Comparison of ENCODE assay signal across 21 cellular contexts in genomic region chr1:177208920-177209319, GRCh38. TPM values are rescaled to one million over a fixed set of nuclear protein-coding genes. Genes with fewer than 3 reads are reported as not detected.
A peak's percentile ranks its signal among the peaks of the same experiment; 100 is the strongest.
DNase-seq lines count a peak whose midpoint lies in the region; ATAC-seq and TF ChIP-seq lines count a peak whose summit lies in the region.
"Had no signal": no experiment of that assay in that cellular context is flagged by ENCODE, and none has a peak within 500 bp of the region (broad histone marks: within the 10 kb centered on the region; RNA-seq: fewer than 3 reads in every experiment).

No MANE protein-coding gene starts in this region.

- H3K27me3 ChIP-seq in right cardiac atrium (ENCODE audit: control insufficient read depth, insufficient read depth) (no peaks in the 10 kb centered on the region), dorsolateral prefrontal cortex (no peaks in the 10 kb centered on the region), lung (ENCODE audit: control insufficient read depth, insufficient read depth) (no peaks in the 10 kb centered on the region)
- H3K27me3 ChIP-seq: BLaER1 treated with 17β-estradiol and CSF1 and Interleukin-3, amounts not matched to agents 10 nM and 100 nM; stomach; tibial artery had no signal

- WGBS in right cardiac atrium = 60% methylated on average over 4 of the region's 4 CpGs
- 70 to 85% methylated on average over 4 of the region's 4 CpGs for WGBS in lung, 2 donors

- TF ChIP-seq CTCF in dorsolateral prefrontal cortex (IDR thresholded peaks at IDR 0.05 in 54 of 56, conservative IDR thresholded peaks at IDR 0.05 in 2 of 56; ENCODE audit: low read depth in 1 of 56, partially characterized antibody in 56 of 56) (no peak), lung (IDR thresholded peaks at IDR 0.05; ENCODE audit: control extremely low read depth, extremely low read depth) (no peak)

- ATAC-seq in right cardiac atrium = peak in 1 of 2 donors; percentile 9
- ATAC-seq in left ventricle myocardium superior = no peak
- ATAC-seq in lung (ENCODE audit: insufficient read depth, low FRiP score) = peak; percentile 20
- ATAC-seq: naive thymus-derived CD8-positive, alpha-beta T cell; WTC11 had no signal

- H3K9me3 ChIP-seq in right cardiac atrium (ENCODE audit: control insufficient read depth, low read length) = no peaks in the 10 kb centered on the region
- no peaks in the 10 kb centered on the region for H3K9me3 ChIP-seq in lung (ENCODE audit: control insufficient read depth in 2 of 2, insufficient read depth in 1 of 2, low read length in 1 of 2)
- H3K9me3 ChIP-seq: BLaER1 treated with 17β-estradiol and CSF1 and Interleukin-3, amounts not matched to agents 10 nM and 100 nM; stomach; tibial artery had no signal

- intact Hi-C loops in right cardiac atrium (cut with DNase I) (no loop called here), left ventricle myocardium superior (cut with micrococcal nuclease) (no loop called here), dorsolateral prefrontal cortex (cut with DNase I) (no loop called here)

- H3K27ac ChIP-seq in right cardiac atrium (ENCODE audit: low read length) = peak overlapping the region; percentile 37
- peak overlapping the region in 39 of 59 donors; percentile 11 to 85 (median 44) for H3K27ac ChIP-seq in dorsolateral prefrontal cortex
- H3K27ac ChIP-seq in lung (ENCODE audit: low read depth in 1 of 2, low read length in 1 of 2) = no peak overlapping the region
- H3K27ac ChIP-seq: BLaER1 treated with 17β-estradiol and CSF1 and Interleukin-3, amounts not matched to agents 10 nM and 100 nM; skin epidermis; tibial artery had no signal

- H3K4me3 ChIP-seq in right cardiac atrium (ENCODE audit: low read length) (no peak overlapping the region), dorsolateral prefrontal cortex (peak overlapping the region in 9 of 59 donors; percentile 2 to 27 (median 19)), lung (no peak overlapping the region)
- H3K4me3 ChIP-seq: BLaER1 treated with 17β-estradiol and CSF1 and Interleukin-3, amounts not matched to agents 10 nM and 100 nM; skin epidermis; stomach; tibial artery had no signal

- no peaks in the 10 kb centered on the region for H3K36me3 ChIP-seq in lung (ENCODE audit: control insufficient read depth in 2 of 2, insufficient read depth in 2 of 2, low read length in 2 of 2)
- H3K36me3 ChIP-seq: BLaER1 treated with 17β-estradiol and CSF1 and Interleukin-3, amounts not matched to agents 10 nM and 100 nM; stomach; tibial artery had no signal

- H3K4me1 ChIP-seq in right cardiac atrium (ENCODE audit: control insufficient read depth, insufficient read depth, low read length) (peaks cover 6% of the 10 kb centered on the region), lung (ENCODE audit: control insufficient read depth in 2 of 2, insufficient read depth in 2 of 2, low read length in 2 of 2) (peaks cover 0 to 10% of the 10 kb centered on the region in 2 donors)
- H3K4me1 ChIP-seq: BLaER1 treated with 17β-estradiol and CSF1 and Interleukin-3, amounts not matched to agents 10 nM and 100 nM had no signal

- DNase-seq in right cardiac atrium = no peak
- no peak for DNase-seq in left ventricle myocardium superior
- no peak for DNase-seq in dorsolateral prefrontal cortex
- no peak for DNase-seq in lung (ENCODE audit: low spot score)
- DNase-seq in SKM-1 (lab: John Stamatoyannopoulos, UW; ENCODE audit: unreplicated experiment) = no peak
- DNase-seq in SW 1271 (lab: John Stamatoyannopoulos, UW) = no peak
- DNase-seq in pons (ENCODE audit: low spot score) = no peak
- DNase-seq in kidney glomerular epithelial cell (lab: John Stamatoyannopoulos, UW) = no peak
- DNase-seq: activated CD4-positive, alpha-beta T cell treated with anti-CD3 and anti-CD28 coated beads, Interleukin-2, amount 10 ng/mL, durations not matched to agents 7 days and 5 days; activated gamma-delta T cell treated with Interleukin-2 at 50 U/mL for 16 hours; activated T-cell treated with anti-CD3 and anti-CD28 coated beads, Interleukin-2, amount 50 U/mL, for 24 hours; effector CD4-positive, alpha-beta T cell; GDM1; naive thymus-derived CD8-positive, alpha-beta T cell; OCI-M1; stimulated activated CD8-positive, alpha-beta memory T cell treated with anti-CD3 and anti-CD28 coated beads, Interleukin-4, amount 100 ng/mL, for 48 hours had no signal

RNA-seq across cellular contexts. Expression of gene BRINP2, which starts 38.2 kb away (rescaled TPM):
- under 1 TPM; 0.17 to 0.33 (median 0.20) TPM for total RNA-seq in right cardiac atrium
- 0.20 TPM for polyA plus RNA-seq in right cardiac atrium
- total RNA-seq in left ventricle myocardium superior = 0.55 TPM
- 10 to 100 TPM; 23.4 to 88.2 (median 57.5) TPM for total RNA-seq in dorsolateral prefrontal cortex
- under 1 TPM; 0.06 to 0.15 TPM for total RNA-seq in lung
- under 1 TPM; 0.04 to 0.05 TPM for polyA plus RNA-seq in lung
- total RNA-seq: activated CD4-positive, alpha-beta T cell treated with anti-CD3 and anti-CD28 coated beads, Interleukin-2, amount 10 ng/mL, durations not matched to agents 7 days and 5 days; naive thymus-derived CD8-positive, alpha-beta T cell had no signal
- polyA plus RNA-seq: naive thymus-derived CD8-positive, alpha-beta T cell had no signal

RNA-seq across cellular contexts. Expression of gene ASTN1, which starts 44.4 kb away (rescaled TPM):
- under 1 TPM; 0.11 to 0.28 (median 0.14) TPM for total RNA-seq in right cardiac atrium
- 0.11 TPM for polyA plus RNA-seq in right cardiac atrium
- 0.22 TPM for total RNA-seq in left ventricle myocardium superior
- 100 to 1,000 TPM in 96 of 120 experiments, 10 to 100 TPM in 24; 51.9 to 159 (median 114) TPM for total RNA-seq in dorsolateral prefrontal cortex
- 1 to 10 TPM in 1 of 2 donors, under 1 TPM in 1; 0.09 to 3.6 TPM for total RNA-seq in lung
- polyA plus RNA-seq in lung = under 1 TPM; 0.03 to 0.06 TPM
- total RNA-seq: activated CD4-positive, alpha-beta T cell treated with anti-CD3 and anti-CD28 coated beads, Interleukin-2, amount 10 ng/mL, durations not matched to agents 7 days and 5 days; naive thymus-derived CD8-positive, alpha-beta T cell had no signal
- polyA plus RNA-seq: naive thymus-derived CD8-positive, alpha-beta T cell had no signal

Comparison
In these comparisons a context has a peak if more than half of its experiments do, and no peak if none do; other contexts are left out.
1. H3K27ac ChIP-seq: peak in right cardiac atrium (single experiment) and dorsolateral prefrontal cortex (39 of 59); none in lung (0 of 2).
2. RNA of gene BRINP2, which starts 38.2 kb away (total RNA-seq): 23.4 to 88.2 TPM in dorsolateral prefrontal cortex; 0.55 TPM in left ventricle myocardium superior (single experiment), 0.17 to 0.33 TPM in right cardiac atrium and 0.06 to 0.15 TPM in lung; every median in the first group is over 10 times any median in the second.
3. RNA of gene ASTN1, which starts 44.4 kb away (total RNA-seq): 51.9 to 159 TPM in dorsolateral prefrontal cortex; 0.09 to 3.6 TPM in lung, 0.22 TPM in left ventricle myocardium superior (single experiment) and 0.11 to 0.28 TPM in right cardiac atrium; every median in the first group is over 10 times any median in the second.